Comparison of ENCODE assay signal across 8 cellular contexts in the genomic region with DNA sequence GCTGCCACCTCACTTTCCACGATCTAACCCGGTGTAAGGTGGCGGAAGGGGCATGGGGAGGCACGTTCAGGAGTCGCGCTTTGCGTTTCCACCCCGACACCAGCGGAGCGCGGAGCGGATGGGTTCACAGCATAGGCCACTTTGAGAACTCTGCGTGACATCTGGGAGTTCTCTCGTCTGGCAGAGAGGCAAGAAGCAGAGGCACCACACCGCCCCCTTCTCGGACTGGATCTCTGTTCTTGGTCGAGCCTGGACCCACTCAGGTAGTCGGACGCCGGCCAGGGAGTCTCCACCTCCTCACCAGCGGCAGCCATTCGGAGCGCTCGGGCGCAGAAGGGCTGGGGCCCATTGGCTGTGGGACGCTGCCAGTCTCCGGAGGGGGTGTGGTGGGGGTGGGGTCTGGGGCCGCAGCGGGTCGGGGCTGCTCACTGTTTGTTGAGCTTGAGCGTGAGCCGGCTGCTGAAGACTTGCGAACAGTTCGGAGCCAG. TPM values are rescaled to one million over a fixed set of nuclear protein-coding genes. Genes with fewer than 3 reads are reported as not detected.
A peak's percentile ranks its signal among the peaks of the same experiment; 100 is the strongest.
DNase-seq lines count a peak whose midpoint lies in the region; ATAC-seq and TF ChIP-seq lines count a peak whose summit lies in the region.

A gene (plus strand): TSS at position 428 of the 488 bp plus-strand sequence.

- H3K9ac ChIP-seq in skeletal muscle satellite cell (ENCODE audit: low read depth, low read length): peak within 1 kb of the TSS; percentile 45

- intact Hi-C loops in A673 (cut with micrococcal nuclease; ENCODE audit: unreplicated experiment): no loop called here

- peak within 1 kb of the TSS; percentile 87 for H3K4me2 ChIP-seq in skeletal muscle satellite cell (ENCODE audit: low read length)

- H3K36me3 ChIP-seq in A673 (ENCODE audit: insufficient read depth, low read length, poor library complexity, severe bottlenecking): no peaks in the 10 kb centered on the region
- no peaks in the 10 kb centered on the region for H3K36me3 ChIP-seq in skeletal muscle satellite cell (ENCODE audit: insufficient read depth, low read length)

- no peak for TF ChIP-seq CTCF in A673 (conservative IDR thresholded peaks at IDR 0.05; ENCODE audit: low read depth, low read length)

- H3K9me3 ChIP-seq in A673 (ENCODE audit: low read depth, low read length, poor library complexity, severe bottlenecking) (no peaks in the 10 kb centered on the region), skeletal muscle satellite cell (replicated peaks; ENCODE audit: low read length) (no peaks in the 10 kb centered on the region)

- peak within 1 kb of the TSS; percentile 34 for H3K4me3 ChIP-seq in A673 (ENCODE audit: low read depth, low read length, poor library complexity, severe bottlenecking)
- H3K4me3 ChIP-seq in skeletal muscle satellite cell (ENCODE audit: low read length): peak within 1 kb of the TSS; percentile 72

- ATAC-seq in GM19328 (IDR thresholded peaks at IDR 0.05; ENCODE audit: unreplicated experiment) (peak; percentile 94), HG03442 (IDR thresholded peaks at IDR 0.05; ENCODE audit: unreplicated experiment) (peak; percentile 99)

- CTCF ChIA-PET in A673 (lab: Charles Lee): no interaction called here

- peak; percentile 63 for DNase-seq in A673 (ENCODE audit: low spot score)
- DNase-seq in T follicular helper cell (ENCODE audit: low read depth): peak; percentile 34
- peak; percentile 0 for DNase-seq in cerebellar cortex (ENCODE audit: low spot score)
- DNase-seq in iris pigment epithelial cell (ENCODE audit: low read depth): peak; percentile 79
- no peak for DNase-seq in MV-4-11 (lab: John Stamatoyannopoulos, UW)

- no peaks in the 10 kb centered on the region for H3K4me1 ChIP-seq in A673 (ENCODE audit: insufficient read depth, low read length, poor library complexity, severe bottlenecking)
- H3K4me1 ChIP-seq in skeletal muscle satellite cell (ENCODE audit: control insufficient read depth, insufficient read depth, low read length): no peaks in the 10 kb centered on the region

- no TSS peak for BruUV-seq in A673 (replicated peaks; lab: Mats Ljungman, UMichigan)

- POLR2A ChIA-PET in A673 (lab: Charles Lee; ENCODE audit: low non-redundant PET): no interaction called here

- peaks cover 16% of the 10 kb centered on the region for H3K27me3 ChIP-seq in A673 (replicated peaks; ENCODE audit: insufficient read depth, low read depth, low read length, poor library complexity)
- H3K27me3 ChIP-seq in skeletal muscle satellite cell (ENCODE audit: control insufficient read depth, insufficient read depth, low read length): no peaks in the 10 kb centered on the region

- no peak within 1 kb of the TSS for H3K27ac ChIP-seq in A673 (ENCODE audit: low read depth, low read length, poor library complexity, severe bottlenecking)

RNA-seq across cellular contexts. Expression of the gene that starts here (rescaled TPM):
- total RNA-seq in A673 (2021): not detected in 2 replicates
- not detected in 2 replicates for total RNA-seq in skeletal muscle satellite cell (2012; rRNA removed)

Comparison
In these comparisons a context has a peak if more than half of its experiments do, and no peak if none do; other contexts are left out.
1. Peak in DNase-seq and H3K4me3 ChIP-seq in A673; RNA of the gene not detected or under 1 TPM.